ENCODE assay signal across 8 cellular contexts in genomic region chr1:180631766-180632325, GRCh38. TPM values are rescaled to one million over a fixed set of nuclear protein-coding genes. Genes with fewer than 3 reads are reported as not detected.
A peak's percentile ranks its signal among the peaks of the same experiment; 100 is the strongest.
DNase-seq lines count a peak whose midpoint lies in the region; ATAC-seq and TF ChIP-seq lines count a peak whose summit lies in the region.

XPR1 (plus strand) TSS chr1:180632022; CDS start chr1:180632202, 180 bp downstream.

- TF ChIP-seq CTCF in CD4-positive, alpha-beta T cell (IDR thresholded peaks at IDR 0.05), result no peak
- TF ChIP-seq CTCF in dorsolateral prefrontal cortex (IDR thresholded peaks at IDR 0.05 in 54 of 56, conservative IDR thresholded peaks at IDR 0.05 in 2 of 56; ENCODE audit: low read depth in 1 of 56, partially characterized antibody in 56 of 56), result peak in 51 of 56 donors; percentile 5 to 60 (median 40)
- peak in 3 of 4 donors; percentile 21 to 33 (median 30) for TF ChIP-seq CTCF in right lobe of liver (IDR thresholded peaks at IDR 0.05)

- 0% methylated on average over 1 of the region's 41 CpGs for WGBS in right lobe of liver (ENCODE audit: insufficient coverage, low coverage, low lambda C conversion rate, missing lambda C conversion rate)

- H3K27ac ChIP-seq in CD4-positive, alpha-beta T cell (ENCODE audit: low read depth, low read length), result peak within 1 kb of the TSS; percentile 81
- H3K27ac ChIP-seq in dorsolateral prefrontal cortex (peak within 1 kb of the TSS; percentile 39 to 97 (median 88)), right lobe of liver (peak within 1 kb of the TSS; percentile 33 to 86 (median 82))

- peaks cover 17% of the 10 kb centered on the region for H3K4me1 Mint-ChIP-seq in CD4-positive, alpha-beta T cell (ENCODE audit: low read depth)

- H3K27ac Mint-ChIP-seq in CD4-positive, alpha-beta T cell, result no peak within 1 kb of the TSS

- H3K36me3 Mint-ChIP-seq in CD4-positive, alpha-beta T cell (ENCODE audit: low read depth), result peaks cover 6% of the 10 kb centered on the region

- H3K4me1 ChIP-seq in right lobe of liver, result peaks cover 0 to 10% (median 4%) of the 10 kb centered on the region in 4 donors

- peak within 1 kb of the TSS; percentile 56 to 100 (median 91) for H3K4me3 ChIP-seq in dorsolateral prefrontal cortex
- H3K4me3 ChIP-seq in right lobe of liver, result peak within 1 kb of the TSS; percentile 71 to 94 (median 90)

- H3K27me3 ChIP-seq in CD4-positive, alpha-beta T cell (ENCODE audit: control insufficient read depth, insufficient read depth, low read length), result no peaks in the 10 kb centered on the region
- H3K27me3 ChIP-seq in dorsolateral prefrontal cortex, result no peaks in the 10 kb centered on the region
- H3K27me3 ChIP-seq in right lobe of liver, result no peaks in the 10 kb centered on the region

- no peaks in the 10 kb centered on the region for H3K9me3 ChIP-seq in CD4-positive, alpha-beta T cell (ENCODE audit: control insufficient read depth, low read length)
- no peaks in the 10 kb centered on the region for H3K9me3 ChIP-seq in right lobe of liver

- H3K36me3 ChIP-seq in right lobe of liver, result no peaks in the 10 kb centered on the region

- H3K27me3 Mint-ChIP-seq in CD4-positive, alpha-beta T cell, result no peaks in the 10 kb centered on the region

- intact Hi-C loops in CD4-positive, alpha-beta T cell (cut with DNase I, micrococcal nuclease), result loop anchor here (2.0 to 10.0 kb wide), 15 partner anchors 130 to 1953 kb away; partner anchors contain the start of genes ACBD6 (in 2 of the 2), CEP350 (in 1 of the 2), FAM20B (in 1 of the 2) and IER5 (in 1 of the 2)
- intact Hi-C loops in dorsolateral prefrontal cortex (cut with DNase I), result loop anchor here (5.0 to 10.0 kb wide), 6 partner anchors 97 to 503 kb away; partner anchors contain the start of gene ACBD6 (in 1 of the 2)
- intact Hi-C loops in right lobe of liver (cut with DNase I), result no loop called here

- no peaks in the 10 kb centered on the region for H3K9me3 Mint-ChIP-seq in CD4-positive, alpha-beta T cell

- TF ChIP-seq POLR2A in right lobe of liver (IDR thresholded peaks at IDR 0.05), result peak; percentile 89

- POLR2A ChIA-PET in CD4-positive, alpha-beta T cell (lab: Charles Lee), result interaction anchor here (0.6 to 1.8 kb wide), 5 partner anchors 10 to 233 kb away, joined by 3 to 14 read pairs (median 3); partner anchors contain the start of gene ACBD6

- peak within 1 kb of the TSS; percentile 91 for H3K4me3 Mint-ChIP-seq in CD4-positive, alpha-beta T cell

- DNase-seq in CD4-positive, alpha-beta T cell, result peak; percentile 96 to 99 (median 98)
- DNase-seq in NCI-H82 (lab: John Stamatoyannopoulos, UW), result peak; percentile 100
- peak; percentile 97 to 99 for DNase-seq in activated CD4-positive, alpha-beta T cell treated with anti-CD3 and anti-CD28 coated beads, Interleukin-2, amount 50 U/mL, for 48 hours
- peak; percentile 91 to 99 (median 98) for DNase-seq in dorsolateral prefrontal cortex
- DNase-seq in right lobe of liver, result peak; percentile 98 to 99 (median 99)
- DNase-seq in stimulated activated CD4-positive, alpha-beta T cell treated with anti-CD3 and anti-CD28 coated beads, Interleukin-4, amount 100 ng/mL, for 4 hours, result peak; percentile 97 to 98

- CTCF ChIA-PET in CD4-positive, alpha-beta T cell (lab: Charles Lee), result interaction anchor here (0.8 to 1.7 kb wide), 8 partner anchors 9 to 474 kb away, joined by 3 to 10 read pairs (median 3); partner anchors contain the start of gene ACBD6

- peak; percentile 95 for ATAC-seq in CD4-positive, alpha-beta T cell (ENCODE audit: poor library complexity)
- ATAC-seq in GM19397 (IDR thresholded peaks at IDR 0.05; ENCODE audit: unreplicated experiment) (peak; percentile 94), HG03571 (IDR thresholded peaks at IDR 0.05; ENCODE audit: unreplicated experiment) (peak; percentile 99), right lobe of liver (peak; percentile 98 to 100 (median 99))

RNA-seq across cellular contexts. Expression of gene XPR1, which starts in this region (rescaled TPM):
- total RNA-seq in CD4-positive, alpha-beta T cell, result 10 to 100 TPM; 13.7 TPM
- 10 to 100 TPM; 18.3 to 47.9 (median 30.6) TPM for total RNA-seq in dorsolateral prefrontal cortex
- total RNA-seq in right lobe of liver, result 10 to 100 TPM in 1 of 6 experiments, 1 to 10 TPM in 5; 5.9 to 10.0 (median 9.0) TPM

Comparison
In these comparisons a context has a peak if more than half of its experiments do, and no peak if none do; other contexts are left out.
1. Peak in every context shown above with its lines: DNase-seq, ATAC-seq, H3K4me3 ChIP-seq and H3K27ac ChIP-seq.
2. intact Hi-C loops: an anchor here in CD4-positive, alpha-beta T cell (2.0 to 10.0 kb wide) and dorsolateral prefrontal cortex (5.0 to 10.0 kb wide); none called in right lobe of liver.